23 cellular contexts compared by ENCODE assay signal in the genomic region with DNA sequence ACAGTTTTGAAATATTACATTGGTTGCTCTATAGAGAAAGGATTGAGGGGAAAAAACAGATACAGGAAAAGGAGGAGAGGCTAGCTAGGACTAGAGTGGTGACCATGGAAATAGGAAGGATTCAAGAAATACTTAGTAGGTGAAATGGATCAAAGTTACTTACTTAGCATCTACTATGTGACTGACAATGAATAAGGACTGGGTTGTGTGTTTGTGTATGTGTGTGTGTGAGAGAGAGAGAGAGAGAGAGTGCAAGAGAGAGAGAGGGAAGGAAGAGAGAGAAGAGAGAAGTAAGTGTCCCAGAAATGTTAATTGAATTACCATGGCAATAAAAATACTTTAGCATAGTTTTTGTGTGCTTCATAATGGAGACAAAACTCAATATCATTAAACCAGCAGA.
DNase-seq lines count a peak whose midpoint lies in the region; ATAC-seq, FAIRE-seq and TF ChIP-seq lines count a peak whose summit lies in the region.
"Had no signal": no experiment of that assay in that cellular context is flagged by ENCODE, and none has a peak within 500 bp of the region (broad histone marks: within the 10 kb centered on the region; RNA-seq: fewer than 3 reads in every experiment).

No MANE protein-coding gene starts in this region.

- TF ChIP-seq CTCF in D721Med (IDR thresholded peaks at IDR 0.05; ENCODE audit: insufficient read depth, missing control alignments), result no peak

- H3K9me3 ChIP-seq in HUES48 (ENCODE audit: control insufficient read depth, insufficient read depth, low read length) (0 out of 2 replicates have a peak, but pooled peaks cover 4% of the 10 kb centered on the region), iPS-15b (ENCODE audit: control insufficient read depth, insufficient read depth, low read length) (peaks cover 4% of the 10 kb centered on the region)

- peak; percentile 21 for FAIRE-seq in D721Med (lab: Jason Lieb, UNC)
- FAIRE-seq: GM19239, HTR-8/SVneo had no signal

- H3K9ac ChIP-seq in HUES48 (ENCODE audit: low read depth, low read length) (no peak overlapping the region), iPS-15b (ENCODE audit: low read depth, low read length) (no peak overlapping the region)
- H3K9ac ChIP-seq: BLaER1 treated with 17β-estradiol and CSF1 and Interleukin-3, amounts not matched to agents 10 nM and 100 nM had no signal

- H3K27ac ChIP-seq in HUES48 (ENCODE audit: low read depth, low read length), result peak overlapping the region; percentile 70
- H3K27ac ChIP-seq: BLaER1 treated with 17β-estradiol and CSF1 and Interleukin-3, amounts not matched to agents 10 nM and 100 nM; SJSA1 had no signal

- no peak for ATAC-seq in HG03342 (IDR thresholded peaks at IDR 0.05; ENCODE audit: unreplicated experiment)
- ATAC-seq: Panc1 had no signal

- no peak for DNase-seq in D721Med (ENCODE audit: insufficient read length, low spot score)
- no peak for DNase-seq in activated CD8-positive, alpha-beta memory T cell treated with anti-CD3 and anti-CD28 coated beads, Interleukin-2, amount 50 U/mL, for 48 hours
- DNase-seq in COLO668 (lab: John Stamatoyannopoulos, UW; ENCODE audit: unreplicated experiment), result no peak
- no peak for DNase-seq in DMS 273 (lab: John Stamatoyannopoulos, UW; ENCODE audit: unreplicated experiment)
- DNase-seq: ACHN; CD8-positive, alpha-beta memory T cell; EL; GF-D8; HCEC 1CT; MV-4-11; NCI-H1105 treated with DMSO at 0.1 percent for 48 hours; NCI-H2029 treated with DMSO at 0.1 percent for 48 hours; NCI-H2171; NCI-H345; NCI-H774 had no signal

- peaks cover 12% of the 10 kb centered on the region; the same call in 1 of the 2 replicates for H3K27me3 ChIP-seq in HUES48 (ENCODE audit: control insufficient read depth, insufficient read depth, low read length)
- peaks cover 19% of the 10 kb centered on the region for H3K27me3 ChIP-seq in iPS-15b (ENCODE audit: control insufficient read depth, insufficient read depth, low read length)
- H3K27me3 ChIP-seq: BLaER1 treated with 17β-estradiol and CSF1 and Interleukin-3, amounts not matched to agents 10 nM and 100 nM had no signal

- H3K4me3 ChIP-seq in HUES48 (ENCODE audit: low read depth, low read length) (peak overlapping the region; percentile 3; the same call in 1 of the 2 replicates), iPS-15b (ENCODE audit: low read depth, low read length) (peak overlapping the region; percentile 1)
- H3K4me3 ChIP-seq: BLaER1 treated with 17β-estradiol and CSF1 and Interleukin-3, amounts not matched to agents 10 nM and 100 nM; SJSA1 had no signal

- H3K4me1 ChIP-seq in HUES48 (ENCODE audit: control insufficient read depth, insufficient read depth, low read length), result peaks cover 61% of the 10 kb centered on the region
- peaks cover 42% of the 10 kb centered on the region for H3K4me1 ChIP-seq in iPS-15b (ENCODE audit: control insufficient read depth, insufficient read depth, low read length)
- H3K4me1 ChIP-seq: BLaER1 treated with 17β-estradiol and CSF1 and Interleukin-3, amounts not matched to agents 10 nM and 100 nM had no signal

- H3K36me3 ChIP-seq in HUES48 (ENCODE audit: control insufficient read depth, insufficient read depth, low read length) (no peaks in the 10 kb centered on the region), iPS-15b (ENCODE audit: control insufficient read depth, insufficient read depth, low read length) (no peaks in the 10 kb centered on the region)
- H3K36me3 ChIP-seq: BLaER1 treated with 17β-estradiol and CSF1 and Interleukin-3, amounts not matched to agents 10 nM and 100 nM; SJSA1 had no signal
